In the genomic region with DNA sequence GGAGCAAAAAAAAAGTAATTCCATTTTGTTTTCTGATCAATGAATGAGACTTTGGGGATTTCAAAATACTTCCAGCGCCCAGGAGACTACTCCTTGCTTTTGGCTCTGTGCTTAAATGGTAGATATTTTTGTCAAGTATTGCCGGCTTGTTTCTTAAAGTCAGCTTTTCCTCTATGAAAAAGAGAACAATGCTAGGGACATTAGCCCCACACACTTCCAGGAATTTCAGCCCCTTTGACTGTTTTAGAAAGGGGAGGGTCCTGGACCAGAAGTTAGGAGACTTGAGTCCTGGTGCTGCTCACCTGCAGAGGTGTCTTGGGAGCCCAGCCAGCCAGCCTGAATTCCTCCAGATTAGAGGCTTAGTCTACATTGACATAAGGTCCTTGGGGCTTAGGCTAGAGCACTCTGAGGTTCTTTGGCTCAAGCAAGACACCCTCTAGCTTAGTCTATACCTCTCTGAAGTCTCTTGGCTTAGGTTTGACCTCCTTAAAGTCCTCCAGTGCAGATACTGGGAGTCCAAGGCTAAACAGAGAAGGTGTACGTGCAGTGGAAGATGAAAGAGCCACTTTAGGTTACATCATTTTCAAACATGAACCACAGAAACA, we compare ENCODE assay signal across 8 cellular contexts. TPM values are rescaled to one million over a fixed set of nuclear protein-coding genes. Genes with fewer than 3 reads are reported as not detected.
A peak's percentile ranks its signal among the peaks of the same experiment; 100 is the strongest.
DNase-seq lines count a peak whose midpoint lies in the region; ATAC-seq and TF ChIP-seq lines count a peak whose summit lies in the region.

No MANE protein-coding gene starts in this region.

- no peaks in the 10 kb centered on the region for H3K9me3 ChIP-seq in DOHH2 (ENCODE audit: control insufficient read depth, insufficient read depth, low read length)
- H3K9me3 ChIP-seq in esophagus muscularis mucosa, result no peaks in the 10 kb centered on the region
- no peaks in the 10 kb centered on the region for H3K9me3 ChIP-seq in prostate gland

- peak overlapping the region; percentile 94 for H3K4me2 ChIP-seq in DOHH2 (ENCODE audit: low read length)

- WGBS in esophagus muscularis mucosa, result 53% methylated on average over 3 of the region's 3 CpGs
- 39% methylated on average over 3 of the region's 3 CpGs for WGBS in prostate gland

- H3K27ac ChIP-seq in DOHH2 (ENCODE audit: low read depth, low read length) (peak overlapping the region; percentile 79), RWPE1 (peak overlapping the region; percentile 89), esophagus muscularis mucosa (replicated peaks in 1 of 4) (peak overlapping the region; percentile 98 to 99 (median 99)), prostate gland (peak overlapping the region; percentile 95 to 98)

- intact Hi-C loops in esophagus muscularis mucosa (cut with DNase I) (no loop called here), prostate gland (cut with DNase I) (loop anchor here (5.0 to 10.0 kb wide), 2 partner anchors 105 to 253 kb away; a partner anchor contains a TSS)

- H3K36me3 ChIP-seq in DOHH2 (ENCODE audit: control insufficient read depth, low read length) (peaks cover 29% of the 10 kb centered on the region), esophagus muscularis mucosa (no peaks in the 10 kb centered on the region), prostate gland (no peaks in the 10 kb centered on the region)

- ATAC-seq in GM21737 (IDR thresholded peaks at IDR 0.05; ENCODE audit: unreplicated experiment) (no peak), GM18867 (IDR thresholded peaks at IDR 0.05; ENCODE audit: unreplicated experiment) (no peak), HG02884 (IDR thresholded peaks at IDR 0.05; ENCODE audit: unreplicated experiment) (no peak), GM18502 (IDR thresholded peaks at IDR 0.05; ENCODE audit: poor library complexity, unreplicated experiment) (no peak)

- peaks cover 36% of the 10 kb centered on the region for H3K79me2 ChIP-seq in DOHH2 (ENCODE audit: control insufficient read depth, low read length)

- H3K27me3 ChIP-seq in DOHH2 (ENCODE audit: control insufficient read depth, low read length), result no peaks in the 10 kb centered on the region
- H3K27me3 ChIP-seq in esophagus muscularis mucosa, result no peaks in the 10 kb centered on the region
- no peaks in the 10 kb centered on the region for H3K27me3 ChIP-seq in prostate gland (replicated peaks; ENCODE audit: insufficient read depth)

- H3K4me1 ChIP-seq in DOHH2 (ENCODE audit: control insufficient read depth, low read length), result peaks cover 76% of the 10 kb centered on the region
- H3K4me1 ChIP-seq in esophagus muscularis mucosa, result peaks cover 38 to 50% (median 41%) of the 10 kb centered on the region in 4 donors
- no peaks in the 10 kb centered on the region for H3K4me1 ChIP-seq in prostate gland (replicated peaks)

- no peak for DNase-seq in RWPE1 (ENCODE audit: low spot score)
- no peak for DNase-seq in esophagus muscularis mucosa (ENCODE audit: extremely low spot score)
- no peak for DNase-seq in prostate gland (ENCODE audit: low spot score)

- no peak for TF ChIP-seq CTCF in DOHH2 (IDR thresholded peaks at IDR 0.05; ENCODE audit: low read depth, low read length, poor library complexity, severe bottlenecking)
- TF ChIP-seq CTCF in RWPE1 (conservative IDR thresholded peaks at IDR 0.05; ENCODE audit: low read depth), result no peak
- TF ChIP-seq CTCF in esophagus muscularis mucosa (IDR thresholded peaks at IDR 0.05), result no peak
- TF ChIP-seq CTCF in prostate gland (IDR thresholded peaks at IDR 0.05), result no peak

- CTCF ChIA-PET in RWPE1 (lab: Yijun Ruan, JAX), result no interaction called here

- H3K9me2 ChIP-seq in DOHH2 (replicated peaks; ENCODE audit: control insufficient read depth, low read length), result no peaks in the 10 kb centered on the region

- peaks cover 20% of the 10 kb centered on the region for H4K20me1 ChIP-seq in DOHH2 (ENCODE audit: control insufficient read depth, insufficient read depth, low read depth, low read length)

- TF ChIP-seq EP300 in esophagus muscularis mucosa (IDR thresholded peaks at IDR 0.05), result no peak

- H3K4me3 ChIP-seq in DOHH2 (ENCODE audit: low read length) (peak overlapping the region; percentile 86), esophagus muscularis mucosa (peak overlapping the region; percentile 88 to 97 (median 96)), prostate gland (peak overlapping the region; percentile 78 to 96)

- TF ChIP-seq POLR2A in esophagus muscularis mucosa (IDR thresholded peaks at IDR 0.05; ENCODE audit: low read depth) (no peak), prostate gland (IDR thresholded peaks at IDR 0.05) (no peak)

- POLR2A ChIA-PET in RWPE1 (lab: Yijun Ruan, JAX; ENCODE audit: low non-redundant PET), result no interaction called here

- H3F3A ChIP-seq in DOHH2 (ENCODE audit: control insufficient read depth, insufficient read depth), result peaks cover 32% of the 10 kb centered on the region

RNA-seq across cellular contexts. Expression of a gene that starts 1.6 kb away (rescaled TPM):
- total RNA-seq in esophagus muscularis mucosa (10 to 100 TPM; 54.4 to 96.0 (median 63.9) TPM), prostate gland (100 to 1,000 TPM in 1 of 2 donors, 10 to 100 TPM in 1; 71.7 to 100 TPM)
